In the genomic region with DNA sequence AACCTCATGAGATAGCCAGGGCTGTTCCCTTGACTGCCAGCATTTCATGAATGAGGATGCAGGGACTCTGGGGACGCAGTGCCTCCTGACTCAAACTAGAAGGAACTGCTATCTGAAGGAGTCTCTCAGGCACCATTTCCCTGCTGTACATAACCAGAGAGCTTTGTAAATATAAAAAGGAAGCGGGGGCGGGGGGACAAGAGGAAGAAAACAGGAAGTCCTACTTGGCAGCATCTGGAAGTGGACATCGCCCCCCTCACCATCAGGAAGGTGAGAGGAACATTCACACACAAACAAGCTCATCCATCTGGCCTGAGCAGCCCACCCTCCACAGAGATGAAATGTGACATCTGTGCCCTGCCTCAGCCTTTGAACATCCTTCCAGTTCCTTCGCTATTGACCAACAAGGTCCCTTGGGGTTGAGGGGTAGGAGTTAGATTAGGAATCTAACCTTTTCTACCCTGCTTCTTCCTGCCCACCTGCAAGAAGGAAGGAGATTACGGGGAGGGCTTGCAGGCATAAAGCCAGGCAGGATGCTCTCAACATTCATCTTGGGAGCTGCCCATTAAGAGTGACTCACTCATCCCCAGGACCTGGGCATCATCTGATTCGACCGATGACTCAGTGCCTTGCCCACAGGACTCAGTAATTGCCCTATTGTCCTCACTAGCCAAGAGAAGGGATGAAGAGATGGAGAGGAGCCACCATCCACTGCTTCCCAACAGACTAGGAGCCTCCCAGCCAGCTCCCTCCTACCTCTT, we compare ENCODE assay signal across 8 cellular contexts. TPM values are rescaled to one million over a fixed set of nuclear protein-coding genes. Genes with fewer than 3 reads are reported as not detected.
DNase-seq lines count a peak whose midpoint lies in the region; ATAC-seq and TF ChIP-seq lines count a peak whose summit lies in the region.

No MANE protein-coding gene starts in this region.

- peaks cover 19% of the 10 kb centered on the region for H3F3A ChIP-seq in PC-9 (ENCODE audit: insufficient read depth, low read depth)

- ATAC-seq in psoas muscle, result peak; percentile 85 to 93 (median 88)

- intact Hi-C loops in PC-9 (cut with micrococcal nuclease; ENCODE audit: unreplicated experiment), result no loop called here
- intact Hi-C loops in psoas muscle (cut with DNase I), result no loop called here

- DNase-seq in EH (ENCODE audit: low read depth) (peak; percentile 84), PC-9 (peak; percentile 70 to 84), fibroblast of gingiva (ENCODE audit: low read depth) (peak; percentile 62), psoas muscle (peak in 1 of 2 donors; percentile 49), NCI-H2227 treated with DMSO at 0.1 percent for 48 hours (lab: John Stamatoyannopoulos, UW) (no peak), NCI-H526 (lab: John Stamatoyannopoulos, UW) (no peak), NCI-H2196 treated with DMSO at 0.1 percent for 48 hours (lab: John Stamatoyannopoulos, UW; ENCODE audit: unreplicated experiment) (no peak)
- DNase-seq in effector CD4-positive, alpha-beta T cell, result no peak

- H3K27ac ChIP-seq in PC-9, result peak overlapping the region; percentile 40; the same call in 1 of the 2 replicates
- peak overlapping the region; percentile 2 for H3K27ac ChIP-seq in psoas muscle

- peaks cover 18% of the 10 kb centered on the region for H3K4me1 ChIP-seq in PC-9 (replicated peaks; ENCODE audit: insufficient read depth)
- peaks cover 8% of the 10 kb centered on the region for H3K4me1 ChIP-seq in psoas muscle

- 52 to 61% (median 55%) methylated on average over 7 to 8 of the region's 8 CpGs for WGBS in psoas muscle, 3 donors

- H3K9me2 ChIP-seq in PC-9 (ENCODE audit: insufficient read depth), result no peaks in the 10 kb centered on the region

- no peak overlapping the region for H3K4me2 ChIP-seq in PC-9

- POLR2A ChIA-PET in PC-9 (lab: Charles Lee; ENCODE audit: unreplicated experiment), result interaction anchor here (0.5 to 0.6 kb wide), 2 partner anchors 63 to 95 kb away, joined by 3 to 7 read pairs; partner anchors contain the start of gene CAPN7

- CTCF ChIA-PET in PC-9 (lab: Charles Lee), result interaction anchor here (0.7 kb wide), 1 partner anchor 17 kb away, joined by 4 read pairs; no protein-coding TSS in a partner anchor

- H3K27me3 ChIP-seq in PC-9 (ENCODE audit: insufficient read depth, low read depth), result no peaks in the 10 kb centered on the region
- H3K27me3 ChIP-seq in psoas muscle (ENCODE audit: insufficient read depth in 3 of 3, low read length in 2 of 3), result no peaks in the 10 kb centered on the region

- peaks cover 34% of the 10 kb centered on the region for H3K79me2 ChIP-seq in PC-9 (ENCODE audit: low read depth)

- no TSS peak for BruUV-seq in PC-9 (replicated peaks; lab: Mats Ljungman, UMichigan)

- H4K20me1 ChIP-seq in PC-9 (ENCODE audit: insufficient read depth), result no peaks in the 10 kb centered on the region; the same call in 1 of the 2 replicates

- no peak overlapping the region for H2AFZ ChIP-seq in PC-9

- H3K4me3 ChIP-seq in PC-9 (no peak overlapping the region), psoas muscle (no peak overlapping the region)

- H3K36me3 ChIP-seq in PC-9 (ENCODE audit: low read depth) (peaks cover 9% of the 10 kb centered on the region), psoas muscle (ENCODE audit: insufficient read depth in 1 of 2, low read depth in 1 of 2) (peaks cover 0 to 15% of the 10 kb centered on the region in 2 donors)

- H3K9me3 ChIP-seq in PC-9 (ENCODE audit: insufficient read depth, low read depth), result no peaks in the 10 kb centered on the region
- no peaks in the 10 kb centered on the region for H3K9me3 ChIP-seq in psoas muscle

- TF ChIP-seq CTCF in PC-9 (conservative IDR thresholded peaks at IDR 0.05) (no peak), psoas muscle (IDR thresholded peaks at IDR 0.05) (no peak)

RNA-seq across cellular contexts. Expression of gene SH3BP5, which starts 31.9 kb away (rescaled TPM):
- total RNA-seq in PC-9 (2021) (31.6 and 39.3 TPM in 2 replicates), psoas muscle (10 to 100 TPM; 14.4 to 57.1 (median 23.6) TPM)
- 10 to 100 TPM; 42.8 to 63.0 (median 59.2) TPM for polyA plus RNA-seq in psoas muscle

Comparison
In these comparisons a context has a peak if more than half of its experiments do, and no peak if none do; other contexts are left out.
1. DNase-seq: peak in EH (single experiment), PC-9 (2 of 2) and fibroblast of gingiva (single experiment); none in NCI-H2227 treated with DMSO at 0.1 percent for 48 hours (single experiment), NCI-H526 (0 of 2), NCI-H2196 treated with DMSO at 0.1 percent for 48 hours (single experiment) and effector CD4-positive, alpha-beta T cell (single experiment).